8 cellular contexts compared by ENCODE assay signal in the genomic region with DNA sequence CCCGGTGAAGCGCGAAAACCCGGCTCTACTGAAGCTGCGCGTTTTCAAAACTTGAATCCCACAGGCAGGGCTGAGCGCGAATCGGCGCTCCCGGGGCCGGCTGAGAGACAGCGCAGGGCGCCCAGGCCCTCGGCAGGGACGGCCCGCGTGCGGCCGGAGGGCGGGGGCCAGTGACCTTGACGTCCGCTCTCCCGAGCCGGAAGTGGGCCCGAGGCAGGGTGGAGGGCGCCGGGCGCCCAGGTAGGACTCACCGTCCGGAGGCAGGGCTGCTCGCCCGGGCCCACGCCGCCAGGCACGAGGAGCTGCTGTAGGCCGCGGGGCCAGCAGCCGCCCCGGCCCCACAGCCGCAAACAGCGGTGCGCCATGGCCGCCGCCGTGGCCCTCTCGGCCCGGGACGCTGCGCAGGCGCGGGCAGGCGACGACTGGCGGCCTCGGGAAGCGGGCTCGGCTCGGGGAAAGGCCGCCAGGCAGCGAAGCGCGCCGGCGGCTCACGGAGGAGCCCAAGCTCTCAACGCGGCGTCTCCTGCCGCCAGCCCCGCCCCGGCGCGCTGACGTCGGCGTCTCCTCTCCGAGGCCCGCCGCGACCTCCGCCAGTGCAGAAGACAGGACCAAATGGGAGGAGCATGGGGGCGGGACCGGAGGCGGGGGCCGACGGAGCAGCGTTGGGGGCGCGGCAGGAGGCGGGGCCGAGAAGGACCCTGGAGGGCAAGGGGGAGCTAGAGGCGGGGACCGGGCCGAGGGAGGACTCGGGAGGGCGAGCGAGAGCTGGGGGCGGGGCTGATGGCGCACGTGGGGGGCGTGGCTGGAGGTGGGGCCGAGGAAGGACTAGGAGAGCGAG. TPM values are rescaled to one million over a fixed set of nuclear protein-coding genes. Genes with fewer than 3 reads are reported as not detected.
DNase-seq lines count a peak whose midpoint lies in the region; ATAC-seq, FAIRE-seq and TF ChIP-seq lines count a peak whose summit lies in the region.

A gene (minus strand): TSS at position 510 of the 838 bp plus-strand sequence. CDS start 145 bp downstream, at position 365.

- dilution Hi-C loops in keratinocyte (cut with MboI; ENCODE audit: extremely low pct_ligation_motif_present, low sequenced_read_pairs): no loop called here

- no peak for FAIRE-seq in keratinocyte (lab: Jason Lieb, UNC)

- no peaks in the 10 kb centered on the region for H3K9me3 ChIP-seq in keratinocyte (ENCODE audit: control insufficient read depth, low read depth, low read length)

- H3K4me1 ChIP-seq in keratinocyte (ENCODE audit: control insufficient read depth, extremely low read depth, insufficient read depth, low read length): peaks cover 17% of the 10 kb centered on the region

- H3K79me2 ChIP-seq in keratinocyte (ENCODE audit: control insufficient read depth, insufficient read depth, low read length): peaks cover 45% of the 10 kb centered on the region

- H2AFZ ChIP-seq in keratinocyte (ENCODE audit: control insufficient read depth, low read length): peak within 1 kb of the TSS; percentile 97

- peak within 1 kb of the TSS; percentile 77 to 89 (median 81) for H3K4me3 ChIP-seq in keratinocyte (ENCODE audit: control insufficient read depth in 2 of 3, extremely low read depth in 1 of 3, insufficient read depth in 2 of 3, low read depth in 1 of 3, low read length in 3 of 3)

- H4K20me1 ChIP-seq in keratinocyte (ENCODE audit: control insufficient read depth, extremely low read depth, insufficient read depth, low read length): peaks cover 8% of the 10 kb centered on the region

- peak within 1 kb of the TSS; percentile 88 for H3K27ac ChIP-seq in keratinocyte (ENCODE audit: control insufficient read depth, insufficient read depth, low read length)

- TF ChIP-seq POLR2A in GM19193 (IDR thresholded peaks at IDR 0.05; ENCODE audit: extremely low read depth, insufficient read depth, insufficient read length): peak; percentile 96

- peaks cover 0 to 11% of the 10 kb centered on the region in 2 experiments for H3K36me3 ChIP-seq in keratinocyte (ENCODE audit: control insufficient read depth in 2 of 2, extremely low read depth in 1 of 2, insufficient read depth in 2 of 2, low read length in 2 of 2)

- DNase-seq in AML-193 (lab: John Stamatoyannopoulos, UW) (peak; percentile 98 to 99), NCI-H460 (ENCODE audit: extremely low read depth, low read depth) (peak; percentile 96), cerebellar cortex (ENCODE audit: low spot score) (peak; percentile 99), keratinocyte (ENCODE audit: low read depth, low spot score) (no peak)
- DNase-seq in activated CD4-positive, CD25-positive, alpha-beta regulatory T cell treated with anti-CD3 and anti-CD28 coated beads, Interleukin-2, amount 50 U/mL, for 72 hours: peak; percentile 100
- peak; percentile 100 for DNase-seq in stimulated activated CD4-positive, alpha-beta T cell treated with anti-CD3 and anti-CD28 coated beads, Interleukin-12 subunit alpha, Interleukin-12 subunit beta, amount 100 ng/mL, for 48 hours (ENCODE audit: low read depth in 2 of 3, low spot score in 1 of 3)

- peak within 1 kb of the TSS; percentile 98 for H3K4me2 ChIP-seq in keratinocyte (ENCODE audit: control insufficient read depth, extremely low read depth, insufficient read depth, low read depth, low read length)

- no peaks in the 10 kb centered on the region for H3K27me3 ChIP-seq in keratinocyte (ENCODE audit: control insufficient read depth, extremely low read depth, insufficient read depth, low read length)

- peak; percentile 89 for ATAC-seq in HG03432 (IDR thresholded peaks at IDR 0.05; ENCODE audit: unreplicated experiment)

- H3K9ac ChIP-seq in keratinocyte (ENCODE audit: control insufficient read depth, extremely low read depth, insufficient read depth, low read length): peak within 1 kb of the TSS; percentile 90

- no peak for TF ChIP-seq CTCF in keratinocyte (optimal IDR thresholded peaks at IDR 0.05 in 1 of 3, IDR thresholded peaks at IDR 0.05 in 1 of 3, conservative IDR thresholded peaks at IDR 0.05 in 1 of 3; ENCODE audit: extremely low read depth in 1 of 3, insufficient read depth in 2 of 3, low read length in 3 of 3)

- H3K9me1 ChIP-seq in keratinocyte (ENCODE audit: control insufficient read depth, extremely low read depth, insufficient read depth, low read length): peaks cover 5% of the 10 kb centered on the region

RNA-seq across cellular contexts. Expression of the gene that starts here (rescaled TPM):
- 57.3 and 57.5 TPM in 2 replicates for total RNA-seq in NCI-H460 (2014; rRNA removed; shearing (Covaris generic))
- polyA plus RNA-seq in NCI-H460 (2014; cell fraction: nucleus; rRNA removed): 77.6 and 81.3 TPM in 2 replicates
- polyA plus RNA-seq in keratinocyte: 31.0 to 47.5 TPM (median 42.2 TPM) in 3 replicates
- 57.6 TPM for polyA plus RNA-seq in keratinocyte (2011; ENCODE audit: low read depth)
- polyA plus RNA-seq in keratinocyte (2011; cell fraction: cytosol; rRNA removed): 31.3 and 36.9 TPM in 2 replicates
- 55.3 and 62.9 TPM in 2 replicates for polyA plus RNA-seq in keratinocyte (2011; cell fraction: nucleus; rRNA removed)
- 37.8 and 39.1 TPM in 2 replicates for polyA plus RNA-seq in keratinocyte (2012; ENCODE audit: low replicate concordance)
- polyA minus RNA-seq in keratinocyte: 15.5 to 37.2 TPM (median 30.0 TPM) in 3 replicates
- 34.0 TPM for polyA minus RNA-seq in keratinocyte (2011; cell fraction: cytosol; rRNA and poly(A)+ RNA removed)
- 26.8 and 46.2 TPM in 2 replicates for polyA minus RNA-seq in keratinocyte (2011; cell fraction: nucleus; rRNA and poly(A)+ RNA removed)
